In genomic region chr19:7629347-7630054, GRCh38 we compare ENCODE assay signal across 1 cellular context.
TF ChIP-seq lines count a peak whose summit lies in the region.

PET100 (plus strand) TSS chr19:7629793; CDS start chr19:7629834, 41 bp downstream.
XAB2 (minus strand) TSS chr19:7629545; CDS start chr19:7629527, 18 bp downstream.

TF ChIP-seq in K562, 482 proteins besides CTCF, POLR2A, EP300 and RAD21 (continued from another document):
- TF ChIP-seq ZBTB33 (CRISPR knock-in tag; IDR thresholded peaks at IDR 0.05) (no peak), PBX2 (CRISPR knock-in tag; IDR thresholded peaks at IDR 0.05; ENCODE audit: low read depth) (peak; percentile 92), PBX2 (tag; conservative IDR thresholded peaks at IDR 0.05; ENCODE audit: low read depth) (peak; percentile 100), L3MBTL2 (IDR thresholded peaks at IDR 0.05) (peak; percentile 84), E4F1 (CRISPR knock-in tag; IDR thresholded peaks at IDR 0.05; ENCODE audit: borderline replicate concordance) (no peak), ZSCAN29 (IDR thresholded peaks at IDR 0.05) (no peak), MXI1 (IDR thresholded peaks at IDR 0.05; ENCODE audit: low read depth, low read length) (0 out of 2 replicates have a peak, but pooled peaks have one; percentile 13), ZBTB40 (IDR thresholded peaks at IDR 0.05) (peak; percentile 95), ZBTB40 (CRISPR knock-in tag; IDR thresholded peaks at IDR 0.05) (no peak), CSDE1 (IDR thresholded peaks at IDR 0.05) (peak in 1 of 2 experiments; percentile 81; a peak in 1 of 4 replicates), JUN (IDR thresholded peaks at IDR 0.05; ENCODE audit: borderline replicate concordance, low read depth, low read length) (0 out of 2 replicates have a peak, but pooled peaks have one; percentile 67), JUN (CRISPR knock-in tag; IDR thresholded peaks at IDR 0.05; ENCODE audit: borderline replicate concordance) (no peak), FOXJ3 (CRISPR knock-in tag; IDR thresholded peaks at IDR 0.05) (no peak), HDAC6 (IDR thresholded peaks at IDR 0.05; ENCODE audit: low read depth, low read length) (no peak)
